In genomic region chr4:6819295-6819694, GRCh38 we compare ENCODE assay signal across 29 cellular contexts.
"Had no signal": no experiment of that assay in that cellular context is flagged by ENCODE, and none has a peak within 500 bp of the region (broad histone marks: within the 10 kb centered on the region; RNA-seq: fewer than 3 reads in every experiment).

No MANE protein-coding gene starts in this region.

- DNase-seq: hypothalamus; immature natural killer cell; islet precursor cell; left ventricle myocardium inferior; midbrain; mucosa of descending colon; naive thymus-derived CD8-positive, alpha-beta T cell; nucleus accumbens; pancreas; posterior cingulate gyrus; retina; right cardiac atrium; stimulated activated CD4-positive, alpha-beta T cell treated with anti-CD3 and anti-CD28 coated beads, Interleukin-12 subunit alpha, Interleukin-12 subunit beta, amount 100 ng/mL, for 4 hours; stimulated activated CD4-positive, alpha-beta T cell treated with anti-CD3 and anti-CD28 coated beads, Interleukin-15, amount 100 ng/mL, for 24 hours; stimulated activated CD4-positive, alpha-beta T cell treated with anti-CD3 and anti-CD28 coated beads, Interleukin-2, amount 100 ng/mL, for 24 hours; stimulated activated CD4-positive, alpha-beta T cell treated with anti-CD3 and anti-CD28 coated beads, Interleukin-4, amount 100 ng/mL, for 1 hour; stimulated activated naive CD4-positive, alpha-beta T cell; tibial artery; trophoblast cell; upper lobe of right lung had no signal

- ATAC-seq: mucosa of descending colon; naive thymus-derived CD8-positive, alpha-beta T cell; pancreas; right cardiac atrium; sciatic nerve; upper lobe of right lung had no signal

- H3K27me3 ChIP-seq: pancreas, suprapubic skin, tibial artery, upper lobe of right lung had no signal

- H3K4me3 ChIP-seq: left ventricle myocardium inferior, lung, mucosa of descending colon, pancreas, prostate gland, skin epidermis, suprapubic skin, thoracic aorta, tibial artery, upper lobe of right lung had no signal

- H3K9me3 ChIP-seq: pancreas, prostate gland, upper lobe of right lung had no signal

- H3K27ac ChIP-seq: left ventricle myocardium inferior, pancreas, prostate gland, skin epidermis, suprapubic skin, thoracic aorta, tibial artery, upper lobe of right lung had no signal

- H3K36me3 ChIP-seq: pancreas, prostate gland, thoracic aorta had no signal

- H3K4me3 Mint-ChIP-seq: naive thymus-derived CD8-positive, alpha-beta T cell; nephron; neural crest cell; stimulated activated naive CD8-positive, alpha-beta T cell treated with anti-CD3 and anti-CD28 coated beads, Interleukin-15, Interleukin-2, amounts not matched to agents 100 ng/mL and 50 ng/mL, for 24 hours had no signal

- H3K4me1 Mint-ChIP-seq: nephron, neural crest cell had no signal

- H3K27ac Mint-ChIP-seq: nephron; stimulated activated naive CD8-positive, alpha-beta T cell treated with anti-CD3 and anti-CD28 coated beads, Interleukin-15, Interleukin-2, amounts not matched to agents 100 ng/mL and 50 ng/mL, for 24 hours had no signal

- H3K4me1 ChIP-seq: prostate gland, suprapubic skin, upper lobe of right lung had no signal

- H3K27me3 Mint-ChIP-seq: naive thymus-derived CD8-positive, alpha-beta T cell; stimulated activated naive CD8-positive, alpha-beta T cell treated with anti-CD3 and anti-CD28 coated beads, Interleukin-15, Interleukin-2, amounts not matched to agents 100 ng/mL and 50 ng/mL, for 24 hours had no signal
